Comparison of ENCODE assay signal across 1 cellular context in genomic region chr11:46330887-46331652, GRCh38.
TF ChIP-seq lines count a peak whose summit lies in the region.

No MANE protein-coding gene starts in this region.

TF ChIP-seq in K562, 482 proteins besides CTCF, POLR2A, EP300 and RAD21:
- peak; percentile 50 for TF ChIP-seq MEIS2 (IDR thresholded peaks at IDR 0.05; ENCODE audit: partially characterized antibody)
- TF ChIP-seq TAF9B (IDR thresholded peaks at IDR 0.05; ENCODE audit: partially characterized antibody), result no peak
